ENCODE assay signal across 18 cellular contexts in the genomic region with DNA sequence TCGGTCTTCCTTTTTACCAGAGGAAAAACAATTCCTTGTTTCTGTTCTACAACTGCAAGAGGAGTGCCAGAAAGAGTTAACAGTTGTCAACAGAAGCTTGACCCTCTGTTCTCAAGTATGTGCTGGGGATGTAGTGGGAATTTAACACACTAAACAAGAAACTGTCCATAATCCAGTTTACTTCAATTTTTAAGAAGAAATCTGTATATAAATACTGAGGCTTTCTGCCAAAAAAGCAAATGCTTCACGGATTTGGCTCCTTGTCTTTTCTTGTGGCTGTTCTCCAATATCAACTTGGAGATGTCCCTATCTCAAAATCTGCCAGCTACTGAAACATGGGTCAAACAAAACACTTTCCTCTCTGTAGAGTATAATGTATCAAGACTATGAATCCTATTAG. TPM values are rescaled to one million over a fixed set of nuclear protein-coding genes. Genes with fewer than 3 reads are reported as not detected.
DNase-seq lines count a peak whose midpoint lies in the region; ATAC-seq, FAIRE-seq and TF ChIP-seq lines count a peak whose summit lies in the region.
"Had no signal": no experiment of that assay in that cellular context is flagged by ENCODE, and none has a peak within 500 bp of the region (broad histone marks: within the 10 kb centered on the region; RNA-seq: fewer than 3 reads in every experiment).

No MANE protein-coding gene starts in this region.

- H3K27me3 ChIP-seq in adipocyte (replicated peaks; ENCODE audit: control insufficient read depth, insufficient read depth, low read length) (no peaks in the 10 kb centered on the region), endothelial cell of umbilical vein (ENCODE audit: control insufficient read depth in 2 of 2, insufficient read depth in 2 of 2, low read length in 2 of 2) (no peaks in the 10 kb centered on the region), mesenchymal stem cell (ENCODE audit: control insufficient read depth in 1 of 2, insufficient read depth in 1 of 2, low read length in 2 of 2) (no peaks in the 10 kb centered on the region), H7 (ENCODE audit: control insufficient read depth, insufficient read depth, low read length) (no peaks in the 10 kb centered on the region)

- BruUV-seq in endothelial cell of umbilical vein (replicated peaks; lab: Mats Ljungman, UMichigan) = no TSS peak

- H3K36me3 ChIP-seq in adipocyte (ENCODE audit: control insufficient read depth, insufficient read depth, low read length, severe bottlenecking) (peaks cover 80% of the 10 kb centered on the region), endothelial cell of umbilical vein (ENCODE audit: control insufficient read depth in 2 of 2, extremely low read depth in 1 of 2, insufficient read depth in 2 of 2, low read length in 2 of 2) (no peaks in the 10 kb centered on the region), mesenchymal stem cell (ENCODE audit: control insufficient read depth in 1 of 2, insufficient read depth in 2 of 2, low read depth in 1 of 2, low read length in 2 of 2) (peaks cover 0 to 78% of the 10 kb centered on the region in 2 experiments), H7 (replicated peaks; ENCODE audit: control insufficient read depth, insufficient read depth, low read length) (no peaks in the 10 kb centered on the region)

- intact Hi-C loops in endothelial cell of umbilical vein (cut with micrococcal nuclease) = no loop called here

- TF ChIP-seq POLR2A in endothelial cell of umbilical vein (IDR thresholded peaks at IDR 0.05; ENCODE audit: low read depth, low read length) (no peak), GM12891 (IDR thresholded peaks at IDR 0.05; ENCODE audit: low read depth, low read length) (no peak)

- TF ChIP-seq CTCF in LNCaP clone FGC (IDR thresholded peaks at IDR 0.05; ENCODE audit: control insufficient read depth, extremely low read depth, insufficient read depth) (no peak), endothelial cell of umbilical vein (IDR thresholded peaks at IDR 0.05; ENCODE audit: extremely low read depth in 1 of 2, insufficient read depth in 1 of 2, low read depth in 1 of 2, low read length in 2 of 2) (no peak)

- no peak overlapping the region for H3K18ac ChIP-seq in mesenchymal stem cell (ENCODE audit: low read depth in 1 of 2, low read length in 2 of 2)

- H3K4me2 ChIP-seq in endothelial cell of umbilical vein (ENCODE audit: insufficient read depth, low read length) = no peak overlapping the region
- H3K4me2 ChIP-seq in mesenchymal stem cell (ENCODE audit: low read length, poor library complexity, severe bottlenecking) = no peak overlapping the region

- H3K9me1 ChIP-seq in endothelial cell of umbilical vein (replicated peaks; ENCODE audit: control insufficient read depth, extremely low read depth, insufficient read depth, low read length) = no peaks in the 10 kb centered on the region

- POLR2A ChIA-PET in endothelial cell of umbilical vein (lab: Charles Lee) = no interaction called here

- H3K4me3 ChIP-seq in LNCaP clone FGC (ENCODE audit: low read depth, low read length) = no peak overlapping the region
- H3K4me3 ChIP-seq in adipocyte (ENCODE audit: low read length) = peak overlapping the region; percentile 24
- no peak overlapping the region for H3K4me3 ChIP-seq in endothelial cell of umbilical vein (replicated peaks in 1 of 3; ENCODE audit: insufficient read depth in 1 of 3, low read depth in 1 of 3, low read length in 3 of 3)
- no peak overlapping the region for H3K4me3 ChIP-seq in mesenchymal stem cell (ENCODE audit: insufficient read depth in 1 of 2, low read depth in 1 of 2, low read length in 2 of 2)
- H3K4me3 ChIP-seq in H7 (ENCODE audit: insufficient read depth, low read depth, low read length) = no peak overlapping the region
- H3K4me3 ChIP-seq: K562 had no signal

- H3K4ac ChIP-seq in mesenchymal stem cell (ENCODE audit: low read depth in 1 of 2, low read length in 2 of 2) = no peak overlapping the region

- no peak overlapping the region for H2BK15ac ChIP-seq in mesenchymal stem cell (ENCODE audit: low read depth, poor library complexity, severe bottlenecking)

- no peaks in the 10 kb centered on the region for H4K20me1 ChIP-seq in endothelial cell of umbilical vein (replicated peaks; ENCODE audit: control insufficient read depth, extremely low read depth, insufficient read depth, low read length)

- no peak overlapping the region for H4K8ac ChIP-seq in mesenchymal stem cell (ENCODE audit: low read length)

- no peak overlapping the region for H4K91ac ChIP-seq in mesenchymal stem cell (ENCODE audit: low read length)

- dilution Hi-C loops in endothelial cell of umbilical vein (cut with MboI; ENCODE audit: extremely low pct_ligation_motif_present, low sequenced_read_pairs) = no loop called here

- H3K9ac ChIP-seq in adipocyte (ENCODE audit: low read length) (no peak overlapping the region), endothelial cell of umbilical vein (replicated peaks; ENCODE audit: extremely low read depth, insufficient read depth, low read length) (no peak overlapping the region), mesenchymal stem cell (ENCODE audit: low read length) (peak overlapping the region; percentile 18)

- no peak overlapping the region for H3K23ac ChIP-seq in mesenchymal stem cell (ENCODE audit: low read length in 2 of 2)

- H2BK120ac ChIP-seq in mesenchymal stem cell (ENCODE audit: low read depth, low read length) = no peak overlapping the region

- peak; percentile 77 for DNase-seq in LNCaP clone FGC (ENCODE audit: low read depth)
- peak; percentile 62 for DNase-seq in adipocyte (ENCODE audit: low read depth)
- DNase-seq in endothelial cell of umbilical vein (ENCODE audit: low read depth, low spot score) = peak; percentile 59
- DNase-seq in mesenchymal stem cell = no peak
- no peak for DNase-seq in anterior cingulate cortex (lab: John Stamatoyannopoulos, UW)
- no peak for DNase-seq in GM12891 (ENCODE audit: insufficient read length, low spot score)
- no peak for DNase-seq in H7
- DNase-seq: ACHN, AML-193, Caco-2, DMS153, EL, H9, NCI-H1436, NCI-H2029 treated with DMSO at 0.1 percent for 48 hours, NCI-H524 treated with DMSO at 0.1 percent for 48 hours had no signal

- no peak for ATAC-seq in HG02763 (IDR thresholded peaks at IDR 0.05; ENCODE audit: unreplicated experiment)
- ATAC-seq: K562 had no signal

- peaks cover 29% of the 10 kb centered on the region for H3K79me2 ChIP-seq in endothelial cell of umbilical vein (ENCODE audit: control insufficient read depth, insufficient read depth, low read length)

- CTCF ChIA-PET in endothelial cell of umbilical vein (lab: Charles Lee) = no interaction called here

- no peak overlapping the region for H3K27ac ChIP-seq in endothelial cell of umbilical vein (ENCODE audit: insufficient read depth, low read depth, low read length)
- no peak overlapping the region for H3K27ac ChIP-seq in mesenchymal stem cell (ENCODE audit: low read length, poor library complexity, severe bottlenecking)

- no peak overlapping the region for H2BK12ac ChIP-seq in mesenchymal stem cell (ENCODE audit: low read length in 2 of 2)

- no peak overlapping the region for H3K14ac ChIP-seq in mesenchymal stem cell (ENCODE audit: low read length in 2 of 2)

- FAIRE-seq in endothelial cell of umbilical vein (lab: Jason Lieb, UNC) (no peak), GM12891 (lab: Jason Lieb, UNC) (no peak)
- FAIRE-seq: K562 had no signal

- no peak overlapping the region for H2AK5ac ChIP-seq in mesenchymal stem cell (ENCODE audit: low read length, severe bottlenecking)

- H3K79me1 ChIP-seq in mesenchymal stem cell (replicated peaks; ENCODE audit: low read length, poor library complexity, severe bottlenecking) = peaks cover 17% of the 10 kb centered on the region

- no peak overlapping the region for H2BK5ac ChIP-seq in mesenchymal stem cell (ENCODE audit: low read depth, low read length, poor library complexity, severe bottlenecking)

- WGBS in mesenchymal stem cell = 100% methylated on average over 1 of the region's 2 CpGs

- H3K9me3 ChIP-seq in adipocyte (ENCODE audit: control insufficient read depth, low read length) = peaks cover 10% of the 10 kb centered on the region
- no peaks in the 10 kb centered on the region for H3K9me3 ChIP-seq in endothelial cell of umbilical vein (replicated peaks; ENCODE audit: control insufficient read depth, insufficient read depth, low read length)
- H3K9me3 ChIP-seq in mesenchymal stem cell (ENCODE audit: control insufficient read depth, low read length) = peaks cover 23% of the 10 kb centered on the region

- H2AFZ ChIP-seq in endothelial cell of umbilical vein (ENCODE audit: low read depth, low read length) (no peak overlapping the region), mesenchymal stem cell (ENCODE audit: low read depth, low read length) (no peak overlapping the region)

- peaks cover 36% of the 10 kb centered on the region for H3K4me1 ChIP-seq in adipocyte (ENCODE audit: control insufficient read depth, insufficient read depth, low read length)
- H3K4me1 ChIP-seq in endothelial cell of umbilical vein (ENCODE audit: control insufficient read depth, extremely low read depth, insufficient read depth, low read length) = peaks cover 3% of the 10 kb centered on the region
- H3K4me1 ChIP-seq in mesenchymal stem cell (ENCODE audit: control insufficient read depth, insufficient read depth, low read depth, low read length) = no peaks in the 10 kb centered on the region
- H3K4me1 ChIP-seq: Caco-2 had no signal

TF ChIP-seq in endothelial cell of umbilical vein, 7 proteins besides CTCF, POLR2A, EP300 and RAD21 (continues in another document):
- no peak for TF ChIP-seq POLR2AphosphoS5 (IDR thresholded peaks at IDR 0.05; ENCODE audit: insufficient read depth, low read depth, low read length)

TF ChIP-seq in GM12891, 5 proteins besides CTCF, POLR2A, EP300 and RAD21:
- no peak for TF ChIP-seq TAF1 (IDR thresholded peaks at IDR 0.05; ENCODE audit: low read depth, low read length)
- no peak for TF ChIP-seq SPI1 (IDR thresholded peaks at IDR 0.05; ENCODE audit: low read depth, low read length)
- no peak for TF ChIP-seq POU2F2 (IDR thresholded peaks at IDR 0.05; ENCODE audit: low read depth, low read length)
- TF ChIP-seq POLR2AphosphoS5 (IDR thresholded peaks at IDR 0.05; ENCODE audit: low read depth, low read length) = no peak
- TF ChIP-seq PAX5 (IDR thresholded peaks at IDR 0.05; ENCODE audit: insufficient read depth, low read length, severe bottlenecking) = no peak

RNA-seq across cellular contexts. Expression of gene REV3L, which starts 26.8 kb away (rescaled TPM):
- total RNA-seq in endothelial cell of umbilical vein = 19.5 and 22.7 TPM in 2 replicates
- polyA plus RNA-seq in endothelial cell of umbilical vein = 4.8 and 6.0 TPM in 2 replicates
- polyA plus RNA-seq in endothelial cell of umbilical vein (2011; cell fraction: cytosol; rRNA removed) = 8.1 and 8.4 TPM in 2 replicates
- 20.1 and 25.6 TPM in 2 replicates for polyA plus RNA-seq in endothelial cell of umbilical vein (2011; cell fraction: nucleus; rRNA removed)
- polyA plus RNA-seq in endothelial cell of umbilical vein (2012) = 9.7 and 13.9 TPM in 2 replicates
- 16.8 and 18.9 TPM in 2 replicates for polyA minus RNA-seq in endothelial cell of umbilical vein
- polyA minus RNA-seq in endothelial cell of umbilical vein (2011; cell fraction: cytosol; rRNA and poly(A)+ RNA removed) = 17.8 TPM
- polyA minus RNA-seq in endothelial cell of umbilical vein (2011; cell fraction: nucleus; rRNA and poly(A)+ RNA removed) = 59.9 and 81.7 TPM in 2 replicates
- 7.5 TPM for polyA plus RNA-seq in mesenchymal stem cell (2013, experiment 1 of 2)
- 7.5 TPM for polyA plus RNA-seq in mesenchymal stem cell (2013, experiment 2 of 2)
- 5.7 TPM for polyA plus RNA-seq in GM12891 (2012; ENCODE audit: low read depth, missing spikeins)
- 2.1 and 5.2 TPM in 2 replicates for total RNA-seq in H7 (2014; rRNA removed; shearing (Covaris generic))

Comparison
In these comparisons a context has a peak if more than half of its experiments do, and no peak if none do; other contexts are left out.
1. DNase-seq: peak in LNCaP clone FGC (single experiment), adipocyte (single experiment) and endothelial cell of umbilical vein (single experiment); none in mesenchymal stem cell (single experiment), anterior cingulate cortex (0 of 58), GM12891 (single experiment) and H7 (single experiment).